Comparison of ENCODE assay signal across 21 cellular contexts in the genomic region with DNA sequence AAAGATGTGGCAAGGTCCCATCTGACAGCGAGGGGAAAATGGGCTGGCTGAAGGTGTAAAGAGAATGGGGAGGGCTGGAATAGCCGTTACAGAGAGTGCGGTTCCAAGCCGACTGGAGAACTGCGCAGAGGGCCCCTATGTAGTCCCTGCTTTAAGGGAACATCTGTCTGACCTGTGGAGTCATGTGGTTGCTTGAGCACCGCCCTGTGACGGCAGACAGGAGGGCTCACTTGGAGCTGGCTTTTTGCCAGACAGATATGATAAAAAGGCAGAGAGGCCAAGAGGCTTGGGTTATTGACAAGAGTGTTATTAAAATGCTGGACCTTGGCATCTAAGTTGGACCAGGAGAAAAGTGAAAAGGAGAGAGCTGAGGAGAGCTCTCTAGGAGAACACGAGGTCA. TPM values are rescaled to one million over a fixed set of nuclear protein-coding genes. Genes with fewer than 3 reads are reported as not detected.
DNase-seq lines count a peak whose midpoint lies in the region; ATAC-seq and TF ChIP-seq lines count a peak whose summit lies in the region.
"Had no signal": no experiment of that assay in that cellular context is flagged by ENCODE, and none has a peak within 500 bp of the region (broad histone marks: within the 10 kb centered on the region; RNA-seq: fewer than 3 reads in every experiment).

No MANE protein-coding gene starts in this region.

- H3K9ac ChIP-seq in IMR-90 (ENCODE audit: low read depth, low read length) (no peak overlapping the region), mesendoderm (ENCODE audit: low read length) (no peak overlapping the region)

- no peak overlapping the region for H3K23ac ChIP-seq in IMR-90 (ENCODE audit: low read depth, low read length)
- peak overlapping the region; percentile 76 for H3K23ac ChIP-seq in mesendoderm (ENCODE audit: low read length)

- no peak for TF ChIP-seq RAD21 in IMR-90 (IDR thresholded peaks at IDR 0.05; ENCODE audit: low read length)

- H3K4me2 ChIP-seq in IMR-90 (ENCODE audit: low read depth, low read length) (no peak overlapping the region), mesendoderm (ENCODE audit: low read length) (no peak overlapping the region)

- H2AFZ ChIP-seq in IMR-90 (replicated peaks; ENCODE audit: low read length, poor library complexity): no peak overlapping the region

- no peak overlapping the region for H3K27ac ChIP-seq in IMR-90 (ENCODE audit: insufficient read depth, low read length)
- no peak overlapping the region for H3K27ac ChIP-seq in mesendoderm (ENCODE audit: low read depth, low read length)
- H3K27ac ChIP-seq: 22Rv1, upper lobe of left lung had no signal

- dilution Hi-C loops in IMR-90 (cut with HindIII; ENCODE audit: low sequenced_read_pairs, unreplicated experiment): no loop called here

- H3K56ac ChIP-seq in IMR-90 (ENCODE audit: extremely low read depth, insufficient read depth, low read length) (no peak overlapping the region), mesendoderm (ENCODE audit: low read length) (no peak overlapping the region)

- peaks cover 8% of the 10 kb centered on the region for H3K9me1 ChIP-seq in IMR-90 (ENCODE audit: insufficient read depth, low read length)

- CTCF ChIA-PET in IMR-90 (lab: Yijun Ruan, JAX): no interaction called here

- no peaks in the 10 kb centered on the region for H3K9me3 ChIP-seq in IMR-90 (ENCODE audit: control insufficient read depth, insufficient read depth, low read length)
- H3K9me3 ChIP-seq: upper lobe of left lung had no signal

- no peak overlapping the region for H3K4me3 ChIP-seq in IMR-90 (ENCODE audit: insufficient read depth, low read depth, low read length)
- H3K4me3 ChIP-seq in mesendoderm (ENCODE audit: low read length): no peak overlapping the region
- H3K4me3 ChIP-seq: upper lobe of left lung had no signal

- ATAC-seq in IMR-90 (ENCODE audit: low read depth): no peak
- no peak for ATAC-seq in HG02973 (IDR thresholded peaks at IDR 0.05; ENCODE audit: unreplicated experiment)
- ATAC-seq: stimulated activated naive B cell treated with anti-CD40 and anti-IgM and Interleukin-4, amounts not matched to agents 10 μg/mL and 1 μg/mL and 100 μg/mL, for 72 hours had no signal

- H3K18ac ChIP-seq in IMR-90 (ENCODE audit: low read depth, low read length) (no peak overlapping the region), mesendoderm (ENCODE audit: low read length) (no peak overlapping the region)

- H2BK120ac ChIP-seq in IMR-90 (ENCODE audit: low read depth, low read length): peak overlapping the region; percentile 79
- H2BK120ac ChIP-seq in mesendoderm (ENCODE audit: low read depth, low read length): no peak overlapping the region

- H3K79me2 ChIP-seq in mesendoderm (ENCODE audit: control insufficient read depth, insufficient read depth, low read length): no peaks in the 10 kb centered on the region

- no peak for TF ChIP-seq POLR2A in IMR-90 (IDR thresholded peaks at IDR 0.05; ENCODE audit: low read depth, low read length)

- H2BK20ac ChIP-seq in IMR-90 (ENCODE audit: low read depth, low read length): peak overlapping the region; percentile 55; the same call in 1 of the 2 replicates

- in situ Hi-C loops in IMR-90 (cut with MboI; ENCODE audit: low sequenced_read_pairs): loop anchor here (25.0 kb wide), 1 partner anchor 437 kb away; a partner anchor contains a TSS
- in situ Hi-C loops in GM13976 (cut with MboI; ENCODE audit: low sequenced_read_pairs, unreplicated experiment): loop anchor here (25.0 kb wide), 1 partner anchor 412 kb away; a partner anchor contains a TSS

- peaks cover 0 to 3% of the 10 kb centered on the region in 2 experiments; a peak in 1 of 4 replicates for H3K79me1 ChIP-seq in IMR-90 (ENCODE audit: low read depth in 1 of 2, low read length in 2 of 2)
- no peaks in the 10 kb centered on the region for H3K79me1 ChIP-seq in mesendoderm (ENCODE audit: low read length)

- peak overlapping the region; percentile 54; the same call in 1 of the 3 replicates for H2BK15ac ChIP-seq in IMR-90 (ENCODE audit: low read depth, low read length)
- no peak overlapping the region for H2BK15ac ChIP-seq in mesendoderm (replicated peaks; ENCODE audit: low read depth)

- WGBS in IMR-90 (ENCODE audit: extremely low coverage in 2 of 2, insufficient read length in 1 of 2), 2 experiments: 80% methylated on average over 7 of the region's 8 CpGs; no CpG with 5 or more reads in 1 of the 2 experiments
- no CpG with 5 or more reads among the region's 8 CpGs for WGBS in mesendoderm (ENCODE audit: extremely low coverage, insufficient coverage, low lambda C conversion rate)

- H4K5ac ChIP-seq in IMR-90 (ENCODE audit: low read depth, low read length) (no peak overlapping the region), mesendoderm (ENCODE audit: low read length) (no peak overlapping the region)

- H2BK5ac ChIP-seq in IMR-90 (ENCODE audit: low read depth, low read length, poor library complexity, severe bottlenecking): no peak overlapping the region
- H2BK5ac ChIP-seq in mesendoderm (ENCODE audit: low read length): no peak overlapping the region

- H3K36me3 ChIP-seq in IMR-90 (ENCODE audit: control insufficient read depth, insufficient read depth, low read length) (no peaks in the 10 kb centered on the region), mesendoderm (ENCODE audit: control insufficient read depth, insufficient read depth, low read length) (no peaks in the 10 kb centered on the region)
- H3K36me3 ChIP-seq: upper lobe of left lung had no signal

- H3K4me1 ChIP-seq in IMR-90 (ENCODE audit: control insufficient read depth, insufficient read depth, low read length): peaks cover 2% of the 10 kb centered on the region; the same call in 1 of the 2 replicates
- H3K4me1 ChIP-seq in mesendoderm (ENCODE audit: control insufficient read depth, low read depth, low read length): no peaks in the 10 kb centered on the region

- peak overlapping the region; percentile 83 for H2AK5ac ChIP-seq in IMR-90 (ENCODE audit: low read depth, low read length)
- no peak overlapping the region for H2AK5ac ChIP-seq in mesendoderm (ENCODE audit: low read length)

- H3K27me3 ChIP-seq in IMR-90 (ENCODE audit: control insufficient read depth, insufficient read depth, low read length) (no peaks in the 10 kb centered on the region), mesendoderm (ENCODE audit: insufficient read depth, low read length, poor library complexity) (no peaks in the 10 kb centered on the region)
- H3K27me3 ChIP-seq: upper lobe of left lung had no signal

- H3K4ac ChIP-seq in IMR-90 (ENCODE audit: low read depth, low read length) (peak overlapping the region; percentile 48; the same call in 1 of the 2 replicates), mesendoderm (ENCODE audit: low read depth, low read length) (no peak overlapping the region)

- no TSS peak for BruUV-seq in IMR-90 (replicated peaks; lab: Mats Ljungman, UMichigan)

- H4K8ac ChIP-seq in IMR-90 (ENCODE audit: low read depth in 2 of 2, low read length in 2 of 2): peak overlapping the region in 1 of 2 experiments; percentile 25; a peak in 1 of 4 replicates
- no peak overlapping the region for H4K8ac ChIP-seq in mesendoderm (ENCODE audit: low read depth, low read length)

- POLR2A ChIA-PET in IMR-90 (lab: Charles Lee; ENCODE audit: unreplicated experiment): no interaction called here

- no peak overlapping the region for H2AK9ac ChIP-seq in IMR-90 (replicated peaks; ENCODE audit: low read depth, low read length, poor library complexity)

- TF ChIP-seq CTCF in IMR-90 (conservative IDR thresholded peaks at IDR 0.05; ENCODE audit: low read depth, low read length) (no peak), GM13976 (IDR thresholded peaks at IDR 0.05; ENCODE audit: borderline replicate concordance, control extremely low read depth, extremely low read depth, insufficient read depth, missing control alignments) (no peak)

- DNase-seq in DMS 273 (lab: John Stamatoyannopoulos, UW; ENCODE audit: unreplicated experiment) (peak; percentile 67), DMS 273 treated with DMSO at 0.1 percent for 48 hours (lab: John Stamatoyannopoulos, UW) (no peak), IMR-90 (no peak), RPMI8226 (peak; percentile 35), mesendoderm (no peak), GM19240 (ENCODE audit: insufficient read length, low spot score) (no peak), GM13976 (ENCODE audit: low spot score) (no peak)
- DNase-seq: activated CD4-positive, CD25-positive, alpha-beta regulatory T cell treated with anti-CD3 and anti-CD28 coated beads, Interleukin-2, amount 50 U/mL, for 72 hours; activated gamma-delta T cell treated with Interleukin-2 at 50 U/mL for 16 hours; amniotic stem cell; cerebellar nuclear complex; DND-41; endodermal cell; NCI-H1694; SIG-M5; stimulated activated CD4-positive, alpha-beta T cell treated with anti-CD3 and anti-CD28 coated beads, Interleukin-12 subunit alpha, Interleukin-12 subunit beta, amount 100 ng/mL, for 4 hours; stimulated activated naive B cell treated with anti-CD40 and anti-IgM and Interleukin-4, amounts not matched to agents 10 μg/mL and 1 μg/mL and 100 μg/mL, for 72 hours; T-helper 2 cell had no signal

- H4K20me1 ChIP-seq in IMR-90 (ENCODE audit: insufficient read depth, low read length): no peaks in the 10 kb centered on the region

- intact Hi-C loops in IMR-90 (cut with micrococcal nuclease): loop anchor here (5.0 kb wide), 3 partner anchors 73 to 512 kb away; a partner anchor contains a TSS

- H4K91ac ChIP-seq in IMR-90 (ENCODE audit: insufficient read depth, low read depth, low read length): peak overlapping the region; percentile 7; the same call in 1 of the 2 replicates

- H3K14ac ChIP-seq in IMR-90 (replicated peaks; ENCODE audit: low read depth, low read length): 0 out of 2 replicates have a peak overlapping the region, but pooled peaks have one; percentile 12

TF ChIP-seq in IMR-90, 13 proteins besides CTCF, POLR2A, EP300 and RAD21 (continues in another document):
- TF ChIP-seq, protein P1, sequence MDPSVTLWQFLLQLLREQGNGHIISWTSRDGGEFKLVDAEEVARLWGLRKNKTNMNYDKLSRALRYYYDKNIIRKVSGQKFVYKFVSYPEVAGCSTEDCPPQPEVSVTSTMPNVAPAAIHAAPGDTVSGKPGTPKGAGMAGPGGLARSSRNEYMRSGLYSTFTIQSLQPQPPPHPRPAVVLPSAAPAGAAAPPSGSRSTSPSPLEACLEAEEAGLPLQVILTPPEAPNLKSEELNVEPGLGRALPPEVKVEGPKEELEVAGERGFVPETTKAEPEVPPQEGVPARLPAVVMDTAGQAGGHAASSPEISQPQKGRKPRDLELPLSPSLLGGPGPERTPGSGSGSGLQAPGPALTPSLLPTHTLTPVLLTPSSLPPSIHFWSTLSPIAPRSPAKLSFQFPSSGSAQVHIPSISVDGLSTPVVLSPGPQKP (IDR thresholded peaks at IDR 0.05; ENCODE audit: borderline replicate concordance, low read depth, low read length): no peak
- TF ChIP-seq MAZ (IDR thresholded peaks at IDR 0.05; ENCODE audit: borderline replicate concordance, low read depth, low read length) (no peak), MXI1 (IDR thresholded peaks at IDR 0.05; ENCODE audit: borderline replicate concordance, low read depth, low read length) (no peak), CEBPB (IDR thresholded peaks at IDR 0.05; ENCODE audit: low read depth, low read length) (no peak)

RNA-seq across cellular contexts. Expression of a gene that starts 5.9 kb away (rescaled TPM):
- total RNA-seq in IMR-90 (2012; rRNA removed): 25.8 and 27.8 TPM in 2 replicates
- 92.3 and 103 TPM in 2 replicates for polyA plus RNA-seq in IMR-90 (2012; rRNA removed)
- 46.4 and 102 TPM in 2 replicates for polyA plus RNA-seq in IMR-90 (2012; cell fraction: cytosol; rRNA removed)
- 122 and 210 TPM in 2 replicates for polyA plus RNA-seq in IMR-90 (2012; cell fraction: nucleus; rRNA removed; ENCODE audit: low replicate concordance)
- polyA plus RNA-seq in mesendoderm (2013, experiment 1 of 2): 91.9 TPM
- 92.8 TPM for polyA plus RNA-seq in mesendoderm (2013, experiment 2 of 2)

Comparison
In these comparisons a context has a peak if more than half of its experiments do, and no peak if none do; other contexts are left out.
1. DNase-seq: peak in DMS 273 (single experiment) and RPMI8226 (single experiment); none in DMS 273 treated with DMSO at 0.1 percent for 48 hours (single experiment), IMR-90 (single experiment), mesendoderm (single experiment), GM19240 (single experiment) and GM13976 (single experiment).